Comparison of ENCODE assay signal across 8 cellular contexts in genomic region chr10:99993994-99994689, GRCh38. TPM values are rescaled to one million over a fixed set of nuclear protein-coding genes. Genes with fewer than 3 reads are reported as not detected.
DNase-seq lines count a peak whose midpoint lies in the region; ATAC-seq and TF ChIP-seq lines count a peak whose summit lies in the region.

No MANE protein-coding gene starts in this region.

- peak; percentile 32 for DNase-seq in NCI-H2029 (lab: John Stamatoyannopoulos, UW)
- no peak for DNase-seq in NCI-H2029 treated with DMSO at 0.1 percent for 48 hours (lab: John Stamatoyannopoulos, UW)
- peak; percentile 70 for DNase-seq in activated naive CD8-positive, alpha-beta T cell treated with anti-CD3 and anti-CD28 coated beads, Interleukin-2, amount 50 U/mL, for 24 hours
- DNase-seq in left colon, result peak; percentile 55 to 56
- peak; percentile 25 to 32 for DNase-seq in stimulated activated CD8-positive, alpha-beta memory T cell treated with anti-CD3 and anti-CD28 coated beads, Interleukin-4, amount 100 ng/mL, for 1 hour (ENCODE audit: low read depth in 2 of 2, low spot score in 1 of 2)
- DNase-seq in HuH-7 (ENCODE audit: low spot score), result no peak

- H3K4me1 Mint-ChIP-seq in activated naive CD8-positive, alpha-beta T cell treated with anti-CD3 and anti-CD28 coated beads, Interleukin-2, amount 50 U/mL, for 24 hours, result peaks cover 24% of the 10 kb centered on the region

- no peaks in the 10 kb centered on the region for H3K9me3 Mint-ChIP-seq in activated naive CD8-positive, alpha-beta T cell treated with anti-CD3 and anti-CD28 coated beads, Interleukin-2, amount 50 U/mL, for 24 hours

- H3K27me3 Mint-ChIP-seq in activated naive CD8-positive, alpha-beta T cell treated with anti-CD3 and anti-CD28 coated beads, Interleukin-2, amount 50 U/mL, for 24 hours, result no peaks in the 10 kb centered on the region

- H3K36me3 Mint-ChIP-seq in activated naive CD8-positive, alpha-beta T cell treated with anti-CD3 and anti-CD28 coated beads, Interleukin-2, amount 50 U/mL, for 24 hours (ENCODE audit: low read depth), result no peaks in the 10 kb centered on the region

- ATAC-seq in HG03064 (IDR thresholded peaks at IDR 0.05; ENCODE audit: low read depth, unreplicated experiment) (peak; percentile 81), SK-N-SH treated with all-trans-retinoic acid at 6 μM for 48 hours (peak; percentile 82), left colon (peak; percentile 16)
- ATAC-seq in activated naive CD8-positive, alpha-beta T cell treated with anti-CD3 and anti-CD28 coated beads, Interleukin-2, amount 50 U/mL, for 24 hours, result peak; percentile 96

- H3K4me3 Mint-ChIP-seq in activated naive CD8-positive, alpha-beta T cell treated with anti-CD3 and anti-CD28 coated beads, Interleukin-2, amount 50 U/mL, for 24 hours, result peak overlapping the region; percentile 13

- intact Hi-C loops in left colon (cut with DNase I, micrococcal nuclease), result no loop called here

- peak overlapping the region; percentile 55 for H3K27ac Mint-ChIP-seq in activated naive CD8-positive, alpha-beta T cell treated with anti-CD3 and anti-CD28 coated beads, Interleukin-2, amount 50 U/mL, for 24 hours

TF ChIP-seq in SK-N-SH treated with all-trans-retinoic acid at 6 μM for 48 hours, 23 proteins besides CTCF, POLR2A, EP300 and RAD21:
- TF ChIP-seq RARB (CRISPR knock-in tag; IDR thresholded peaks at IDR 0.05) (0 out of 2 replicates have a peak, but pooled peaks have one; percentile 65), ZFP3 (CRISPR knock-in tag; IDR thresholded peaks at IDR 0.05) (no peak), ARNTL (CRISPR knock-in tag; IDR thresholded peaks at IDR 0.05; ENCODE audit: borderline replicate concordance, low read depth) (no peak), ISL1 (CRISPR knock-in tag; IDR thresholded peaks at IDR 0.05) (0 out of 2 replicates have a peak, but pooled peaks have one; percentile 34), ESRRG (CRISPR knock-in tag; IDR thresholded peaks at IDR 0.05) (no peak), CSDC2 (CRISPR knock-in tag; IDR thresholded peaks at IDR 0.05) (no peak), TSHZ2 (CRISPR knock-in tag; IDR thresholded peaks at IDR 0.05) (no peak), ZNF8 (CRISPR knock-in tag; IDR thresholded peaks at IDR 0.05) (no peak), ZC3H10 (CRISPR knock-in tag; IDR thresholded peaks at IDR 0.05) (no peak), BACH2 (CRISPR knock-in tag; IDR thresholded peaks at IDR 0.05; ENCODE audit: borderline replicate concordance) (no peak), OSR1 (CRISPR knock-in tag; IDR thresholded peaks at IDR 0.05) (no peak), ZNF565 (CRISPR knock-in tag; conservative IDR thresholded peaks at IDR 0.05; ENCODE audit: low read depth) (no peak), PPARA (CRISPR knock-in tag; IDR thresholded peaks at IDR 0.05; ENCODE audit: borderline replicate concordance) (no peak)

RNA-seq across cellular contexts. Expression of gene DNMBP, which starts 15.6 kb away (rescaled TPM):
- 10 to 100 TPM; 43.6 to 53.4 TPM for total RNA-seq in left colon

Comparison
In these comparisons a context has a peak if more than half of its experiments do, and no peak if none do; other contexts are left out.
1. DNase-seq: peak in NCI-H2029 (single experiment), activated naive CD8-positive, alpha-beta T cell treated with anti-CD3 and anti-CD28 coated beads, Interleukin-2, amount 50 U/mL, for 24 hours (single experiment), left colon (2 of 2) and stimulated activated CD8-positive, alpha-beta memory T cell treated with anti-CD3 and anti-CD28 coated beads, Interleukin-4, amount 100 ng/mL, for 1 hour (2 of 2); none in NCI-H2029 treated with DMSO at 0.1 percent for 48 hours (single experiment) and HuH-7 (single experiment).
2. ATAC-seq: peak in every context shown above with its lines; median percentile 96 in activated naive CD8-positive, alpha-beta T cell treated with anti-CD3 and anti-CD28 coated beads, Interleukin-2, amount 50 U/mL, for 24 hours; 82 in SK-N-SH treated with all-trans-retinoic acid at 6 μM for 48 hours; 81 in HG03064; 16 in left colon.